8 cellular contexts compared by ENCODE assay signal in the genomic region with DNA sequence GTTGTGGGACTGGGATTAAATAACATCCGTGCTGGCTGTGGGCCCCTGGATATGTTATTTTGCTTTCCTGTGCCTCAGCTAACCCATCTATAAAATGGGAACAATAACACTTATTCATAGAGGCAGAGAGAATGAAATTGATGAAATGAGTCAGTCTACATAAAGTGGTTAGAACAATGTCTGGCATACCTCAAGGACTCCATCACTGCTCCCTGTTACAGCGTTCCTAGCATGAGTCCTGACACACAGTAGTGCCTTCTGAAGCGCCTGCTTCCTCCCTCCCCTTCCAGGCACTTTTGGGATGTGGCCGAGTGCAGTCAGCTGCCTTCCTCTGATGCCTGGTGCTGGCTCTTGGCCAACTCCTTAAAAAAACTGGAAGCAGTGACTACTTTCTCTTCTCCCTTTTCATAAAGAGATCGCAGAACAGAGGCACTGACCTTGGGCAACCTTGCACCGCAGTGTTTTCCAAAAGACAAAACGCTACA.
DNase-seq lines count a peak whose midpoint lies in the region; ATAC-seq and TF ChIP-seq lines count a peak whose summit lies in the region.

No MANE protein-coding gene starts in this region.

- in situ Hi-C loops in gastrocnemius medialis (cut with MboI; ENCODE audit: low sequenced_read_pairs in 4 of 4), result loop anchor here in 1 of 4 donors (25.0 kb wide), 1 partner anchor 227 kb away; no protein-coding TSS in a partner anchor

- peak; percentile 38 for ATAC-seq in activated T-helper 17 cell treated with anti-CD3 and anti-CD28 coated beads, Interleukin-2, amount 50 U/mL, for 72 hours (replicated peaks)
- ATAC-seq in gastrocnemius medialis, result peak; percentile 23 to 52
- ATAC-seq in HG02884 (IDR thresholded peaks at IDR 0.05; ENCODE audit: unreplicated experiment), result no peak
- no peak for ATAC-seq in GM19467 (IDR thresholded peaks at IDR 0.05; ENCODE audit: unreplicated experiment)
- no peak for ATAC-seq in HG02571 (IDR thresholded peaks at IDR 0.05; ENCODE audit: unreplicated experiment)

- no peak overlapping the region for H3K27ac Mint-ChIP-seq in activated T-helper 17 cell treated with anti-CD3 and anti-CD28 coated beads, Interleukin-2, amount 50 U/mL, for 72 hours

- no peak for TF ChIP-seq POLR2A in gastrocnemius medialis (IDR thresholded peaks at IDR 0.05)

- no peak overlapping the region for H3K4me3 ChIP-seq in left ventricle myocardium inferior
- H3K4me3 ChIP-seq in gastrocnemius medialis, result no peak overlapping the region

- peaks cover 46% of the 10 kb centered on the region for H3K4me1 ChIP-seq in left ventricle myocardium inferior
- peaks cover 8 to 17% of the 10 kb centered on the region in 2 donors for H3K4me1 ChIP-seq in gastrocnemius medialis

- H3K36me3 ChIP-seq in left ventricle myocardium inferior (no peaks in the 10 kb centered on the region), gastrocnemius medialis (no peaks in the 10 kb centered on the region)

- H3K9me3 ChIP-seq in left ventricle myocardium inferior (replicated peaks) (no peaks in the 10 kb centered on the region), gastrocnemius medialis (no peaks in the 10 kb centered on the region)

- H3K9me3 Mint-ChIP-seq in activated T-helper 17 cell treated with anti-CD3 and anti-CD28 coated beads, Interleukin-2, amount 50 U/mL, for 72 hours, result no peaks in the 10 kb centered on the region

- DNase-seq in HCEC 1CT (peak; percentile 85), left ventricle myocardium inferior (peak; percentile 50), gastrocnemius medialis (peak; percentile 52 to 73), DMS153 treated with DMSO at 0.1 percent for 48 hours (lab: John Stamatoyannopoulos, UW; ENCODE audit: unreplicated experiment) (no peak)

- H3K27ac ChIP-seq in left ventricle myocardium inferior (replicated peaks) (no peak overlapping the region), gastrocnemius medialis (peak overlapping the region in 1 of 4 donors; percentile 18)

- H3K36me3 Mint-ChIP-seq in activated T-helper 17 cell treated with anti-CD3 and anti-CD28 coated beads, Interleukin-2, amount 50 U/mL, for 72 hours (ENCODE audit: low read depth), result no peaks in the 10 kb centered on the region

- H3K4me1 Mint-ChIP-seq in activated T-helper 17 cell treated with anti-CD3 and anti-CD28 coated beads, Interleukin-2, amount 50 U/mL, for 72 hours, result no peaks in the 10 kb centered on the region

- no peaks in the 10 kb centered on the region for H3K27me3 Mint-ChIP-seq in activated T-helper 17 cell treated with anti-CD3 and anti-CD28 coated beads, Interleukin-2, amount 50 U/mL, for 72 hours

- no peaks in the 10 kb centered on the region for H3K27me3 ChIP-seq in left ventricle myocardium inferior (ENCODE audit: low read depth)
- no peaks in the 10 kb centered on the region for H3K27me3 ChIP-seq in gastrocnemius medialis

- intact Hi-C loops in left ventricle myocardium inferior (cut with micrococcal nuclease) (no loop called here), gastrocnemius medialis (cut with DNase I; ENCODE audit: low total_unique reads) (no loop called here)

- H3K4me3 Mint-ChIP-seq in activated T-helper 17 cell treated with anti-CD3 and anti-CD28 coated beads, Interleukin-2, amount 50 U/mL, for 72 hours, result no peak overlapping the region

- TF ChIP-seq CTCF in left ventricle myocardium inferior (IDR thresholded peaks at IDR 0.05; ENCODE audit: borderline replicate concordance), result no peak
- no peak for TF ChIP-seq CTCF in gastrocnemius medialis (IDR thresholded peaks at IDR 0.05 in 4 of 5, conservative IDR thresholded peaks at IDR 0.05 in 1 of 5)

Comparison
In these comparisons a context has a peak if more than half of its experiments do, and no peak if none do; other contexts are left out.
1. ATAC-seq: peak in activated T-helper 17 cell treated with anti-CD3 and anti-CD28 coated beads, Interleukin-2, amount 50 U/mL, for 72 hours (single experiment) and gastrocnemius medialis (2 of 2); none in HG02884 (single experiment), GM19467 (single experiment) and HG02571 (single experiment).